8 cellular contexts compared by ENCODE assay signal in the genomic region with DNA sequence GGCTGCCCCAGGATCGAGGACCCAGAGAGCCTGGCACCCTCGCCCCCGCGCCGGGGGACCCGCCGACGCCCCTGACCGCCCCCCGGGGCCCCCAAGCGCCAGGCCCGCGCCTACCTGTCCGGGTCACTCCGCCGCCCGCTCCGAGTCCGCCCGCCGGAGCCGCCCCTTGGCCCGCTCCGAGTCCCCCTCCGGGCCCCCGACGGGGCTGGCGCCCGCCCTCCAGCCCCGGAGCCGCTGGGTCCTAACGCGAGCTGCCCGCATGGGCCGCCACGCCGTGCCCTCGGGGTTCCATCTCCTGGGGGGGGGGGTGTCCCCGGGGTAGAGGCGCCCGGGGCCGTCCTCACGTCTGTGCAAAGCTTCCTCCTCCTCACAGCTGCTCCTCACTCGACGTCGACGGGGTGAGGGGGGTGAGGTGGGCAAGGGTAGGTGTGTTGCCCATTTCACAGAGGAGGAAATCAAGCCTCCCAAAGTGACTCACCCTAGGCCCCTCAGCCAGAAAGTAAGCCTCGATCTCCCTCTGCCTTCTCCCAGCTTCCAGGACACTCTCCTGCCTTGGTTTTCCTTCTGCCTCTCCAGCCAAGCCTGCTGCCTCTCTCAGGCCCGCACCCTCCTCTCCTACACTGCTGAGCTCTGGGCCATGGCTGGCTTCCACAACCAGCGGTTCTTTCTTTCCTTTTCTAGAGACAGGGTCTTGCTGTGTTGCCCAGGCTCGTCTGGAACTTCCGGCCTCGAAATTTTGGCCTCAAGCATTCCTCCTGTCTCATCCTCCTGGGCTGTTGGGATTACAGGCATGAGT. TPM values are rescaled to one million over a fixed set of nuclear protein-coding genes. Genes with fewer than 3 reads are reported as not detected.
A peak's percentile ranks its signal among the peaks of the same experiment; 100 is the strongest.
DNase-seq lines count a peak whose midpoint lies in the region; FAIRE-seq and TF ChIP-seq lines count a peak whose summit lies in the region.

A gene with protein sequence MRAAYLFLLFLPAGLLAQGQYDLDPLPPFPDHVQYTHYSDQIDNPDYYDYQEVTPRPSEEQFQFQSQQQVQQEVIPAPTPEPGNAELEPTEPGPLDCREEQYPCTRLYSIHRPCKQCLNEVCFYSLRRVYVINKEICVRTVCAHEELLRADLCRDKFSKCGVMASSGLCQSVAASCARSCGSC (minus strand): TSS at position 148 of the 796 bp plus-strand sequence. CDS start 2,347 bp downstream, outside the sequence.

- peaks cover 3% of the 10 kb centered on the region for H3K36me3 Mint-ChIP-seq in T-helper 2 cell treated with Interferon-gamma antibody and Interleukin-4, amounts not matched to agents 5 μg/mL and 100 μg/mL, for 36 hours (ENCODE audit: low read depth)

- 7 to 11% (median 10%) methylated on average over 42 to 53 of the region's 53 CpGs for WGBS in adipose tissue, 3 donors

- peaks cover 31% of the 10 kb centered on the region for H3K27me3 Mint-ChIP-seq in T-helper 2 cell treated with Interferon-gamma antibody and Interleukin-4, amounts not matched to agents 5 μg/mL and 100 μg/mL, for 36 hours (ENCODE audit: low read depth)

- H3K4me1 Mint-ChIP-seq in T-helper 2 cell treated with Interferon-gamma antibody and Interleukin-4, amounts not matched to agents 5 μg/mL and 100 μg/mL, for 36 hours (ENCODE audit: low read depth): peaks cover 3% of the 10 kb centered on the region

- no peak within 1 kb of the TSS for H3K27ac Mint-ChIP-seq in T-helper 2 cell treated with Interferon-gamma antibody and Interleukin-4, amounts not matched to agents 5 μg/mL and 100 μg/mL, for 36 hours

- H3K9me3 ChIP-seq in stomach smooth muscle (ENCODE audit: control insufficient read depth in 2 of 2, low read length in 2 of 2) (no peaks in the 10 kb centered on the region), kidney (ENCODE audit: control insufficient read depth in 1 of 2, low read length in 2 of 2) (no peaks in the 10 kb centered on the region)

- H3K36me3 ChIP-seq in stomach smooth muscle (ENCODE audit: control insufficient read depth in 2 of 2, insufficient read depth in 2 of 2, low read length in 2 of 2) (no peaks in the 10 kb centered on the region), kidney (ENCODE audit: control insufficient read depth in 1 of 2, insufficient read depth in 2 of 2, low read length in 2 of 2) (no peaks in the 10 kb centered on the region)

- H3K27me3 ChIP-seq in stomach smooth muscle (ENCODE audit: control insufficient read depth in 1 of 2, insufficient read depth in 2 of 2, low read length in 2 of 2): peaks cover 11 to 18% of the 10 kb centered on the region in 2 donors

- H3K9me3 Mint-ChIP-seq in T-helper 2 cell treated with Interferon-gamma antibody and Interleukin-4, amounts not matched to agents 5 μg/mL and 100 μg/mL, for 36 hours: no peaks in the 10 kb centered on the region

- no peak for TF ChIP-seq CTCF in kidney (IDR thresholded peaks at IDR 0.05; ENCODE audit: borderline replicate concordance, extremely low read depth, insufficient read depth)

- DNase-seq in T-helper 2 cell treated with Interferon-gamma antibody and Interleukin-4, amounts not matched to agents 5 μg/mL and 100 μg/mL, for 36 hours (ENCODE audit: low spot score): no peak
- DNase-seq in T-helper 2 cell: no peak
- peak; percentile 93 for DNase-seq in iPS-NIHi11 (ENCODE audit: low spot score)
- DNase-seq in kidney: no peak
- DNase-seq in NCI-H82 (lab: John Stamatoyannopoulos, UW): no peak
- no peak for DNase-seq in NCI-H2171 treated with DMSO at 0.1 percent for 48 hours (lab: John Stamatoyannopoulos, UW)

- FAIRE-seq in kidney (lab: Jason Lieb, UNC): no peak

- intact Hi-C loops in kidney (cut with DNase I): no loop called here

- H3K4me3 Mint-ChIP-seq in T-helper 2 cell treated with Interferon-gamma antibody and Interleukin-4, amounts not matched to agents 5 μg/mL and 100 μg/mL, for 36 hours: peak within 1 kb of the TSS; percentile 12

- no peak within 1 kb of the TSS for H3K27ac ChIP-seq in adipose tissue (ENCODE audit: low read depth, low read length)
- H3K27ac ChIP-seq in stomach smooth muscle (ENCODE audit: low read length): peak within 1 kb of the TSS; percentile 18
- H3K27ac ChIP-seq in kidney (ENCODE audit: low read depth in 2 of 2, low read length in 2 of 2): peak within 1 kb of the TSS in 1 of 2 donors; percentile 28

- H3K9ac ChIP-seq in stomach smooth muscle (ENCODE audit: low read length in 2 of 2) (no peak within 1 kb of the TSS), kidney (ENCODE audit: low read length in 2 of 2) (no peak within 1 kb of the TSS)

- H3K4me1 ChIP-seq in stomach smooth muscle (ENCODE audit: control insufficient read depth, insufficient read depth, low read length) (peaks cover 9% of the 10 kb centered on the region), kidney (ENCODE audit: control insufficient read depth in 1 of 2, insufficient read depth in 1 of 2, low read depth in 1 of 2, low read length in 2 of 2) (no peaks in the 10 kb centered on the region)

- H3K4me3 ChIP-seq in stomach smooth muscle (ENCODE audit: low read length in 2 of 2) (peak within 1 kb of the TSS; percentile 4 to 61), kidney (ENCODE audit: low read length in 2 of 2) (no peak within 1 kb of the TSS)

RNA-seq across cellular contexts. Expression of the gene that starts here (rescaled TPM):
- polyA plus RNA-seq in adipose tissue (10 to 100 TPM; 10.2 to 28.1 (median 25.5) TPM), kidney (ENCODE audit: insufficient read depth, low read depth, low replicate concordance) (8.2 TPM)
- 7.2 TPM for total RNA-seq in kidney

Comparison
In these comparisons a context has a peak if more than half of its experiments do, and no peak if none do; other contexts are left out.
1. H3K4me3 ChIP-seq: peak in stomach smooth muscle (2 of 2); none in kidney (0 of 2).